Comparison of ENCODE assay signal across 8 cellular contexts in genomic region chr7:69738396-69738889, GRCh38.
DNase-seq lines count a peak whose midpoint lies in the region; ATAC-seq and TF ChIP-seq lines count a peak whose summit lies in the region.

No MANE protein-coding gene starts in this region.

- dilution Hi-C loops in mammary epithelial cell (cut with HindIII; ENCODE audit: low sequenced_read_pairs): no loop called here

- TF ChIP-seq CTCF in mammary epithelial cell (conservative IDR thresholded peaks at IDR 0.05 in 1 of 2, IDR thresholded peaks at IDR 0.05 in 1 of 2; ENCODE audit: extremely low read depth in 1 of 2, insufficient read depth in 1 of 2, low read depth in 1 of 2, low read length in 2 of 2): no peak

- no peak overlapping the region for H2BK5ac ChIP-seq in mesenchymal stem cell (ENCODE audit: low read depth, low read length, poor library complexity, severe bottlenecking)

- intact Hi-C loops in posterior vena cava (cut with DNase I): no loop called here
- intact Hi-C loops in mammary epithelial cell (cut with micrococcal nuclease): no loop called here

- H3K27ac ChIP-seq in mesenchymal stem cell (ENCODE audit: low read length, poor library complexity, severe bottlenecking) (peak overlapping the region; percentile 30), mammary epithelial cell (ENCODE audit: insufficient read depth, low read depth, low read length) (no peak overlapping the region)

- no peak overlapping the region for H3K18ac ChIP-seq in mesenchymal stem cell (ENCODE audit: low read depth in 1 of 2, low read length in 2 of 2)

- H3K9me3 ChIP-seq in mesenchymal stem cell (ENCODE audit: control insufficient read depth, low read length) (no peaks in the 10 kb centered on the region), mammary epithelial cell (replicated peaks; ENCODE audit: insufficient read depth, low read length) (peaks cover 23% of the 10 kb centered on the region)

- H3K4me1 ChIP-seq in mesenchymal stem cell (ENCODE audit: control insufficient read depth, insufficient read depth, low read depth, low read length): peaks cover 5% of the 10 kb centered on the region
- H3K4me1 ChIP-seq in mammary epithelial cell (ENCODE audit: insufficient read depth, low read length): no peaks in the 10 kb centered on the region

- H3K4me2 ChIP-seq in mesenchymal stem cell (ENCODE audit: low read length, poor library complexity, severe bottlenecking) (no peak overlapping the region), mammary epithelial cell (ENCODE audit: insufficient read depth, low read depth, low read length) (no peak overlapping the region)

- CTCF ChIA-PET in mammary epithelial cell (lab: Charles Lee; ENCODE audit: low non-redundant PET): no interaction called here

- peaks cover 16% of the 10 kb centered on the region for H3K79me1 ChIP-seq in mesenchymal stem cell (replicated peaks; ENCODE audit: low read length, poor library complexity, severe bottlenecking)

- no peak overlapping the region for H2BK12ac ChIP-seq in mesenchymal stem cell (ENCODE audit: low read length in 2 of 2)

- no peak overlapping the region for H3K14ac ChIP-seq in mesenchymal stem cell (ENCODE audit: low read length in 2 of 2)

- no peak overlapping the region for H4K8ac ChIP-seq in mesenchymal stem cell (ENCODE audit: low read length)

- H3K4ac ChIP-seq in mesenchymal stem cell (ENCODE audit: low read depth in 1 of 2, low read length in 2 of 2): no peak overlapping the region

- in situ Hi-C loops in mammary epithelial cell (cut with MboI; ENCODE audit: low sequenced_read_pairs in 2 of 2): no loop called here

- no peaks in the 10 kb centered on the region for H3K79me2 ChIP-seq in mammary epithelial cell (ENCODE audit: insufficient read depth, low read length)

- no TSS peak for BruUV-seq in mammary epithelial cell (replicated peaks; lab: Mats Ljungman, UMichigan)

- no peak overlapping the region for H2BK15ac ChIP-seq in mesenchymal stem cell (ENCODE audit: low read depth, poor library complexity, severe bottlenecking)

- H3K4me3 ChIP-seq in mesenchymal stem cell (ENCODE audit: insufficient read depth in 1 of 2, low read depth in 1 of 2, low read length in 2 of 2) (no peak overlapping the region), mammary epithelial cell (replicated peaks in 1 of 3; ENCODE audit: insufficient read depth in 1 of 3, low read depth in 2 of 3, low read length in 3 of 3) (no peak overlapping the region)

- WGBS in mesenchymal stem cell: 31% methylated on average over 4 of the region's 4 CpGs
- WGBS in mammary epithelial cell (ENCODE audit: low coverage, missing lambda C conversion rate): 32% methylated on average over 3 of the region's 4 CpGs

- ATAC-seq in GM18499 (IDR thresholded peaks at IDR 0.05; ENCODE audit: insufficient read depth, unreplicated experiment) (peak; percentile 47), GM21737 (IDR thresholded peaks at IDR 0.05; ENCODE audit: unreplicated experiment) (peak; percentile 59), left lobe of liver (no peak)

- no peak overlapping the region for H4K91ac ChIP-seq in mesenchymal stem cell (ENCODE audit: low read length)

- H2AFZ ChIP-seq in mesenchymal stem cell (ENCODE audit: low read depth, low read length) (no peak overlapping the region), mammary epithelial cell (ENCODE audit: low read depth, low read length) (no peak overlapping the region)

- H3K27me3 ChIP-seq in mesenchymal stem cell (ENCODE audit: control insufficient read depth in 1 of 2, insufficient read depth in 1 of 2, low read length in 2 of 2) (no peaks in the 10 kb centered on the region), mammary epithelial cell (ENCODE audit: insufficient read depth, low read length) (no peaks in the 10 kb centered on the region)

- H3K9ac ChIP-seq in mesenchymal stem cell (ENCODE audit: low read length) (no peak overlapping the region), mammary epithelial cell (ENCODE audit: insufficient read depth, low read length) (no peak overlapping the region)

- no peaks in the 10 kb centered on the region for H4K20me1 ChIP-seq in mammary epithelial cell (ENCODE audit: insufficient read depth, low read length)

- no peak overlapping the region for H2BK120ac ChIP-seq in mesenchymal stem cell (ENCODE audit: low read depth, low read length)

- H3K23ac ChIP-seq in mesenchymal stem cell (ENCODE audit: low read length in 2 of 2): no peak overlapping the region

- no peak overlapping the region for H2AK5ac ChIP-seq in mesenchymal stem cell (ENCODE audit: low read length, severe bottlenecking)

- DNase-seq in MV-4-11 (lab: John Stamatoyannopoulos, UW) (peak; percentile 32), mesenchymal stem cell (peak; percentile 1), left lobe of liver (ENCODE audit: low spot score) (no peak), dermis blood vessel endothelial cell (no peak), posterior vena cava (ENCODE audit: low spot score) (no peak), mammary epithelial cell (no peak)

- H3K36me3 ChIP-seq in mesenchymal stem cell (ENCODE audit: control insufficient read depth in 1 of 2, insufficient read depth in 2 of 2, low read depth in 1 of 2, low read length in 2 of 2) (no peaks in the 10 kb centered on the region), mammary epithelial cell (ENCODE audit: insufficient read depth, low read length) (no peaks in the 10 kb centered on the region)

Comparison
In these comparisons a context has a peak if more than half of its experiments do, and no peak if none do; other contexts are left out.
1. DNase-seq: peak in MV-4-11 (single experiment) and mesenchymal stem cell (single experiment); none in left lobe of liver (single experiment), dermis blood vessel endothelial cell (single experiment), posterior vena cava (single experiment) and mammary epithelial cell (single experiment).